19 cellular contexts compared by ENCODE assay signal in genomic region chr4:5300275-5300674, GRCh38.
"Had no signal": no experiment of that assay in that cellular context is flagged by ENCODE, and none has a peak within 500 bp of the region (broad histone marks: within the 10 kb centered on the region; RNA-seq: fewer than 3 reads in every experiment).

No MANE protein-coding gene starts in this region.

- FAIRE-seq: small intestine, urothelium cell line had no signal

- DNase-seq: occipital lobe; ovary; posterior cingulate gyrus; psoas muscle; right cardiac atrium; right lobe of liver; sigmoid colon; small intestine; stimulated activated CD4-positive, alpha-beta T cell treated with anti-CD3 and anti-CD28 coated beads, Interleukin-15, amount 100 ng/mL, for 24 hours; stimulated activated CD4-positive, alpha-beta T cell treated with anti-CD3 and anti-CD28 coated beads, Interleukin-2, amount 100 ng/mL, for 24 hours; stimulated activated CD4-positive, alpha-beta T cell treated with anti-CD3 and anti-CD28 coated beads, Interleukin-2, amount 100 ng/mL, for 48 hours; stimulated activated CD4-positive, alpha-beta T cell treated with anti-CD3 and anti-CD28 coated beads, Interleukin-4, amount 100 ng/mL, for 24 hours; stimulated activated naive B cell treated with anti-CD40 and anti-IgM and Interleukin-4, amounts not matched to agents 10 μg/mL and 1 μg/mL and 100 μg/mL, for 72 hours; stimulated activated naive CD4-positive, alpha-beta T cell treated with Interleukin-2 at 50 U/mL for 16 hours; stomach; thyroid gland; trophoblast cell; upper lobe of left lung had no signal
